8 cellular contexts compared by ENCODE assay signal in genomic region chr1:68384321-68384813, GRCh38.
DNase-seq lines count a peak whose midpoint lies in the region; ATAC-seq, FAIRE-seq and TF ChIP-seq lines count a peak whose summit lies in the region.

No MANE protein-coding gene starts in this region.

- H3K4me3 ChIP-seq in cardiac muscle cell, result no peak overlapping the region
- H3K4me3 ChIP-seq in adipocyte (ENCODE audit: low read length), result no peak overlapping the region
- H3K4me3 ChIP-seq in aorta (ENCODE audit: low read length in 2 of 2), result no peak overlapping the region

- H3K27me3 ChIP-seq in cardiac muscle cell (no peaks in the 10 kb centered on the region), adipocyte (replicated peaks; ENCODE audit: control insufficient read depth, insufficient read depth, low read length) (no peaks in the 10 kb centered on the region), aorta (ENCODE audit: control insufficient read depth in 1 of 2, insufficient read depth in 2 of 2, low read length in 1 of 2) (no peaks in the 10 kb centered on the region)

- DNase-seq in cardiac muscle cell (ENCODE audit: low read depth in 1 of 2, low spot score in 1 of 2) (peak in 1 of 2 donors; percentile 98), cardiac septum (ENCODE audit: low spot score) (no peak), adipocyte (ENCODE audit: low read depth) (peak; percentile 94), aorta (peak in 1 of 2 donors; percentile 48), NCI-H2107 treated with DMSO at 0.1 percent for 48 hours (lab: John Stamatoyannopoulos, UW; ENCODE audit: unreplicated experiment) (no peak)
- DNase-seq in activated CD4-positive, alpha-beta memory T cell treated with anti-CD3 and anti-CD28 coated beads for 36 hours, result no peak

- no peak overlapping the region for H3K27ac Mint-ChIP-seq in activated CD4-positive, alpha-beta memory T cell treated with anti-CD3 and anti-CD28 coated beads for 36 hours

- CTCF ChIA-PET in activated CD4-positive, alpha-beta memory T cell treated with anti-CD3 and anti-CD28 coated beads for 36 hours (lab: Charles Lee), result interaction anchor here (1.3 kb wide), 1 partner anchor 264 kb away, joined by 3 read pairs; no protein-coding TSS in a partner anchor

- peak overlapping the region; percentile 39 for H3K9ac ChIP-seq in adipocyte (ENCODE audit: low read length)

- peak; percentile 44 for TF ChIP-seq CTCF in cardiac muscle cell (IDR thresholded peaks at IDR 0.05; ENCODE audit: low read depth, low read length)

- POLR2A ChIA-PET in activated CD4-positive, alpha-beta memory T cell treated with anti-CD3 and anti-CD28 coated beads for 36 hours (lab: Charles Lee), result no interaction called here

- FAIRE-seq in islet of Langerhans (lab: Jason Lieb, UNC), result peak; percentile 100

- H3K4me1 ChIP-seq in cardiac muscle cell (ENCODE audit: low read depth), result no peaks in the 10 kb centered on the region
- H3K4me1 ChIP-seq in adipocyte (ENCODE audit: control insufficient read depth, insufficient read depth, low read length), result peaks cover 24% of the 10 kb centered on the region
- H3K4me1 ChIP-seq in aorta (ENCODE audit: control insufficient read depth in 1 of 2, insufficient read depth in 2 of 2, low read length in 2 of 2), result no peaks in the 10 kb centered on the region

- intact Hi-C loops in cardiac septum (cut with DNase I) (no loop called here), aorta (cut with DNase I) (loop anchor here in 1 of 2 donors (10.0 kb wide), 1 partner anchor 150 kb away; the partner anchor contains the start of gene WLS)
- intact Hi-C loops in activated CD4-positive, alpha-beta memory T cell treated with anti-CD3 and anti-CD28 coated beads for 36 hours (cut with micrococcal nuclease), result no loop called here

- H3K36me3 Mint-ChIP-seq in activated CD4-positive, alpha-beta memory T cell treated with anti-CD3 and anti-CD28 coated beads for 36 hours, result no peaks in the 10 kb centered on the region

- H3K4me1 Mint-ChIP-seq in activated CD4-positive, alpha-beta memory T cell treated with anti-CD3 and anti-CD28 coated beads for 36 hours (ENCODE audit: low read depth), result no peaks in the 10 kb centered on the region

- H3K27ac ChIP-seq in cardiac muscle cell (no peak overlapping the region), aorta (ENCODE audit: low read depth in 1 of 2, low read length in 2 of 2) (peak overlapping the region; percentile 67 to 82)

- WGBS in aorta, 2 donors, result 33 to 34% methylated on average over 2 of the region's 2 CpGs

- H3K9me3 ChIP-seq in cardiac muscle cell (ENCODE audit: low read depth) (no peaks in the 10 kb centered on the region), adipocyte (ENCODE audit: control insufficient read depth, low read length) (no peaks in the 10 kb centered on the region), aorta (ENCODE audit: control insufficient read depth, low read length) (no peaks in the 10 kb centered on the region)

- peak; percentile 95 for ATAC-seq in aorta (ENCODE audit: low FRiP score)
- ATAC-seq in HG03460 (IDR thresholded peaks at IDR 0.05; ENCODE audit: unreplicated experiment), result no peak

- H3K4me3 Mint-ChIP-seq in activated CD4-positive, alpha-beta memory T cell treated with anti-CD3 and anti-CD28 coated beads for 36 hours, result no peak overlapping the region

- no peaks in the 10 kb centered on the region for H3K27me3 Mint-ChIP-seq in activated CD4-positive, alpha-beta memory T cell treated with anti-CD3 and anti-CD28 coated beads for 36 hours

- no peaks in the 10 kb centered on the region for H3K36me3 ChIP-seq in cardiac muscle cell
- no peaks in the 10 kb centered on the region for H3K36me3 ChIP-seq in adipocyte (ENCODE audit: control insufficient read depth, insufficient read depth, low read length, severe bottlenecking)
- no peaks in the 10 kb centered on the region for H3K36me3 ChIP-seq in aorta (ENCODE audit: control insufficient read depth in 1 of 2, insufficient read depth in 2 of 2, low read length in 1 of 2)

- no peaks in the 10 kb centered on the region for H3K9me3 Mint-ChIP-seq in activated CD4-positive, alpha-beta memory T cell treated with anti-CD3 and anti-CD28 coated beads for 36 hours
